Comparison of ENCODE assay signal across 8 cellular contexts in genomic region chr10:13707156-13707881, GRCh38.
DNase-seq lines count a peak whose midpoint lies in the region; ATAC-seq, FAIRE-seq and TF ChIP-seq lines count a peak whose summit lies in the region.

No MANE protein-coding gene starts in this region.

- H3K4me3 ChIP-seq in WI38 (ENCODE audit: low read depth, low read length) (peak overlapping the region; percentile 67), epithelial cell of proximal tubule (ENCODE audit: low read depth, low read length) (peak overlapping the region; percentile 76), mesodermal cell (ENCODE audit: extremely low read depth, insufficient read depth, low read length, poor library complexity, severe bottlenecking) (peak overlapping the region; percentile 58), suprapubic skin (peak overlapping the region; percentile 45)

- H3K27ac ChIP-seq in mesodermal cell (ENCODE audit: low read depth, low read length, severe bottlenecking): peak overlapping the region; percentile 77
- peak overlapping the region; percentile 65 for H3K27ac ChIP-seq in suprapubic skin

- peak; percentile 47 for ATAC-seq in HG03045 (IDR thresholded peaks at IDR 0.05; ENCODE audit: unreplicated experiment)

- FAIRE-seq in G401.6 (lab: Jason Lieb, UNC): peak; percentile 71

- WGBS in mesodermal cell (ENCODE audit: insufficient coverage in 2 of 2), 2 experiments: 4 to 5% methylated on average over 11 to 18 of the region's 26 CpGs
- 2% methylated on average over 19 of the region's 26 CpGs for WGBS in suprapubic skin

- H3K36me3 ChIP-seq in mesodermal cell (ENCODE audit: control insufficient read depth, insufficient read depth, low read length) (peaks cover 28% of the 10 kb centered on the region), suprapubic skin (no peaks in the 10 kb centered on the region)

- no peaks in the 10 kb centered on the region for H3K9me3 ChIP-seq in mesodermal cell (ENCODE audit: control insufficient read depth, low read length)
- no peaks in the 10 kb centered on the region for H3K9me3 ChIP-seq in suprapubic skin

- DNase-seq in epithelial cell of proximal tubule (ENCODE audit: low read depth) (no peak), suprapubic skin (ENCODE audit: low spot score in 2 of 2) (peak in 1 of 2 donors; percentile 78), HK-2 (ENCODE audit: unreplicated experiment) (no peak), SK-N-DZ (ENCODE audit: low spot score) (no peak)

- H3K4me1 ChIP-seq in mesodermal cell (ENCODE audit: control insufficient read depth, insufficient read depth, low read length, poor library complexity, severe bottlenecking) (peaks cover 62% of the 10 kb centered on the region), suprapubic skin (peaks cover 68% of the 10 kb centered on the region)

- TF ChIP-seq EP300 in suprapubic skin (IDR thresholded peaks at IDR 0.05): no peak

- no peak for TF ChIP-seq POLR2A in suprapubic skin (IDR thresholded peaks at IDR 0.05)

- TF ChIP-seq CTCF in WI38 (IDR thresholded peaks at IDR 0.05; ENCODE audit: low read depth, low read length): no peak
- TF ChIP-seq CTCF in epithelial cell of proximal tubule (conservative IDR thresholded peaks at IDR 0.05; ENCODE audit: low read depth, low read length): peak; percentile 14
- TF ChIP-seq CTCF in suprapubic skin (IDR thresholded peaks at IDR 0.05): no peak

- H3K27me3 ChIP-seq in suprapubic skin: no peaks in the 10 kb centered on the region
